In genomic region chr11:96103102-96103501, GRCh38 we compare ENCODE assay signal across 1 cellular context.
TF ChIP-seq lines count a peak whose summit lies in the region.

No MANE protein-coding gene starts in this region.

TF ChIP-seq in HepG2, 621 proteins besides CTCF, POLR2A, EP300 and RAD21 (continued from another document):
- TF ChIP-seq MEIS1 (CRISPR knock-in tag; IDR thresholded peaks at IDR 0.05; ENCODE audit: borderline replicate concordance) (no peak), ZNF597 (CRISPR knock-in tag; IDR thresholded peaks at IDR 0.05) (no peak), MLLT10 (CRISPR knock-in tag; IDR thresholded peaks at IDR 0.05) (no peak), SP4 (CRISPR knock-in tag; IDR thresholded peaks at IDR 0.05) (no peak), IKZF5 (CRISPR knock-in tag; IDR thresholded peaks at IDR 0.05) (no peak), ZNF720 (CRISPR knock-in tag; IDR thresholded peaks at IDR 0.05) (no peak), NR2F1 (CRISPR knock-in tag; IDR thresholded peaks at IDR 0.05) (no peak), SMYD3 (CRISPR knock-in tag; IDR thresholded peaks at IDR 0.05) (no peak), ZNF747 (CRISPR knock-in tag; IDR thresholded peaks at IDR 0.05; ENCODE audit: borderline replicate concordance) (no peak), ZNF605 (CRISPR knock-in tag; IDR thresholded peaks at IDR 0.05) (no peak), SIX4 (CRISPR knock-in tag; IDR thresholded peaks at IDR 0.05) (no peak)
